ENCODE assay signal across 8 cellular contexts in genomic region chr21:25456672-25457071, GRCh38.
DNase-seq lines count a peak whose midpoint lies in the region; ATAC-seq lines count a peak whose summit lies in the region.

No MANE protein-coding gene starts in this region.

- DNase-seq in activated T-helper 9 cell treated with anti-CD3 and anti-CD28 coated beads, Interleukin-2, amount 50 U/mL, for 16 hours (ENCODE audit: low read depth) = peak; percentile 24
- peak; percentile 50 for DNase-seq in stimulated activated CD4-positive, alpha-beta T cell treated with anti-CD3 and anti-CD28 coated beads, Interleukin-4, amount 100 ng/mL, for 1 hour
- DNase-seq in germinal center (ENCODE audit: low spot score) (no peak), cerebellar cortex (ENCODE audit: low spot score) (no peak), AG08396 (ENCODE audit: low spot score) (no peak), NCI-H146 (lab: John Stamatoyannopoulos, UW) (no peak)

- ATAC-seq in GM19324 (IDR thresholded peaks at IDR 0.05; ENCODE audit: low FRiP score, unreplicated experiment) = peak; percentile 45
- peak; percentile 30 for ATAC-seq in HG03045 (IDR thresholded peaks at IDR 0.05; ENCODE audit: unreplicated experiment)

Comparison
In these comparisons a context has a peak if more than half of its experiments do, and no peak if none do; other contexts are left out.
1. DNase-seq: peak in activated T-helper 9 cell treated with anti-CD3 and anti-CD28 coated beads, Interleukin-2, amount 50 U/mL, for 16 hours (single experiment) and stimulated activated CD4-positive, alpha-beta T cell treated with anti-CD3 and anti-CD28 coated beads, Interleukin-4, amount 100 ng/mL, for 1 hour (single experiment); none in germinal center (single experiment), cerebellar cortex (single experiment), AG08396 (single experiment) and NCI-H146 (single experiment).